Comparison of ENCODE assay signal across 10 cellular contexts in genomic region chr7:81256991-81257390, GRCh38.
DNase-seq lines count a peak whose midpoint lies in the region; ATAC-seq and TF ChIP-seq lines count a peak whose summit lies in the region.
"Had no signal": no experiment of that assay in that cellular context is flagged by ENCODE, and none has a peak within 500 bp of the region (broad histone marks: within the 10 kb centered on the region; RNA-seq: fewer than 3 reads in every experiment).

No MANE protein-coding gene starts in this region.

- H3K4me3 ChIP-seq in right atrium auricular region (no peak overlapping the region), astrocyte of the spinal cord (ENCODE audit: low read depth, low read length) (no peak overlapping the region)

- no peak overlapping the region for H3K27ac ChIP-seq in right atrium auricular region

- no peaks in the 10 kb centered on the region for H3K27me3 ChIP-seq in right atrium auricular region

- no peaks in the 10 kb centered on the region for H3K4me1 ChIP-seq in right atrium auricular region

- TF ChIP-seq CTCF in right atrium auricular region (IDR thresholded peaks at IDR 0.05) = peak in 1 of 2 donors; percentile 65
- peak; percentile 12 for TF ChIP-seq CTCF in astrocyte of the spinal cord (IDR thresholded peaks at IDR 0.05; ENCODE audit: low read depth, low read length)

- intact Hi-C loops in Right ventricle myocardium superior (cut with DNase I) (loop anchor here (10.0 kb wide), 1 partner anchor 332 kb away; no protein-coding TSS in a partner anchor), left colon (cut with DNase I, micrococcal nuclease) (no loop called here)

- H3K9me3 ChIP-seq in right atrium auricular region = peaks cover 4 to 17% of the 10 kb centered on the region in 2 donors

- no peak for DNase-seq in Right ventricle myocardium superior
- DNase-seq in right atrium auricular region (ENCODE audit: low spot score) = no peak
- DNase-seq in astrocyte of the spinal cord (ENCODE audit: low read depth, low spot score) = no peak
- DNase-seq in iPS-NIHi7 (ENCODE audit: extremely low spot score) = peak; percentile 42
- DNase-seq in NCI-H524 treated with DMSO at 0.1 percent for 48 hours (lab: John Stamatoyannopoulos, UW) = no peak
- DNase-seq in left colon = no peak
- DNase-seq: activated CD8-positive, alpha-beta memory T cell treated with anti-CD3 and anti-CD28 coated beads for 24 hours; AML-193 had no signal

- peak; percentile 84 for ATAC-seq in Right ventricle myocardium superior (ENCODE audit: poor library complexity)
- ATAC-seq in left colon = no peak
- ATAC-seq in GM21619 (IDR thresholded peaks at IDR 0.05; ENCODE audit: unreplicated experiment) = no peak
- no peak for ATAC-seq in GM21529 (IDR thresholded peaks at IDR 0.05; ENCODE audit: unreplicated experiment)

- H3K36me3 ChIP-seq in right atrium auricular region = no peaks in the 10 kb centered on the region

- in situ Hi-C loops in astrocyte of the spinal cord (cut with HindIII; ENCODE audit: low sequenced_read_pairs) = no loop called here
